ENCODE assay signal across 10 cellular contexts in the genomic region with DNA sequence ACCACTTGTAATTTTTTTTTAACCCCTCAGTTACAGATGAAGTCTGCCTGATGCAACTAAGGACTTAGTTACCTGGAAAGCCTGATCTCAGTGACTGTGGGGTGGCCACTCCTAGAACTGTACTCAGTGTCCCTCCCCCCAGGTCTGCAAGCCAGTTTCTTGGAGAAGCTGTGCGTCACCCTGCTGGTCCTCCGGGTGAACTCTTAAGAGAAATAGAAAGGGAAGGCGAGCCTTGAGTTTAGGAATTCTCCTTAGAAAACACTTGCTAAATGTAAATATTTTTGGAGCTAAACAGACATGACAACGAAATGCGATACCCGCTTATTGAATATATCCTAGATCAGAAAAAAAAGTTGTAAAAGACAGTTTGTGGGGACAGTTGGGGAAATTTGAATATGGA. TPM values are rescaled to one million over a fixed set of nuclear protein-coding genes. Genes with fewer than 3 reads are reported as not detected.
A peak's percentile ranks its signal among the peaks of the same experiment; 100 is the strongest.
DNase-seq lines count a peak whose midpoint lies in the region; ATAC-seq, FAIRE-seq and TF ChIP-seq lines count a peak whose summit lies in the region.
"Had no signal": no experiment of that assay in that cellular context is flagged by ENCODE, and none has a peak within 500 bp of the region (broad histone marks: within the 10 kb centered on the region; RNA-seq: fewer than 3 reads in every experiment).

No MANE protein-coding gene starts in this region.

- peak overlapping the region; percentile 67 for H3K9ac ChIP-seq in astrocyte (ENCODE audit: low read length)

- TF ChIP-seq POLR2A in gastrocnemius medialis (IDR thresholded peaks at IDR 0.05), result no peak
- no peak for TF ChIP-seq POLR2A in GM12891 (IDR thresholded peaks at IDR 0.05; ENCODE audit: low read depth, low read length)

- H3K79me2 ChIP-seq in astrocyte (ENCODE audit: insufficient read depth, low read length), result peaks cover 3% of the 10 kb centered on the region

- H3K4me2 ChIP-seq in astrocyte (ENCODE audit: low read length), result peak overlapping the region; percentile 81

- FAIRE-seq in astrocyte (lab: Jason Lieb, UNC) (no peak), GM12891 (lab: Jason Lieb, UNC) (no peak)

- no peak overlapping the region for H2AFZ ChIP-seq in astrocyte (ENCODE audit: low read depth, low read length)

- H3K9me3 ChIP-seq in astrocyte (ENCODE audit: insufficient read depth, low read depth, low read length) (no peaks in the 10 kb centered on the region), right cardiac atrium (ENCODE audit: control insufficient read depth, low read length) (no peaks in the 10 kb centered on the region), gastrocnemius medialis (no peaks in the 10 kb centered on the region)

- H4K20me1 ChIP-seq in astrocyte (ENCODE audit: insufficient read depth, low read length), result no peaks in the 10 kb centered on the region

- intact Hi-C loops in right cardiac atrium (cut with DNase I) (no loop called here), gastrocnemius medialis (cut with DNase I; ENCODE audit: low total_unique reads) (no loop called here)

- H3K27ac Mint-ChIP-seq in astrocyte (ENCODE audit: unreplicated experiment), result peak overlapping the region; percentile 86

- no peak for TF ChIP-seq CTCF in astrocyte (IDR thresholded peaks at IDR 0.05; ENCODE audit: insufficient read depth, low read depth, low read length)
- no peak for TF ChIP-seq CTCF in gastrocnemius medialis (IDR thresholded peaks at IDR 0.05 in 4 of 5, conservative IDR thresholded peaks at IDR 0.05 in 1 of 5)

- no peaks in the 10 kb centered on the region for H3K27me3 ChIP-seq in astrocyte (ENCODE audit: insufficient read depth, low read length)
- no peaks in the 10 kb centered on the region for H3K27me3 ChIP-seq in right cardiac atrium (ENCODE audit: control insufficient read depth, insufficient read depth)
- no peaks in the 10 kb centered on the region for H3K27me3 ChIP-seq in gastrocnemius medialis

- H3K4me1 ChIP-seq in astrocyte (ENCODE audit: insufficient read depth, low read length) (peaks cover 18% of the 10 kb centered on the region), right cardiac atrium (ENCODE audit: control insufficient read depth, insufficient read depth, low read length) (no peaks in the 10 kb centered on the region), gastrocnemius medialis (peaks cover 0 to 10% of the 10 kb centered on the region in 2 donors)

- H3K36me3 Mint-ChIP-seq in astrocyte (ENCODE audit: low read depth, unreplicated experiment), result peaks cover 4% of the 10 kb centered on the region

- H3K36me3 ChIP-seq in astrocyte (ENCODE audit: insufficient read depth, low read length), result no peaks in the 10 kb centered on the region
- peaks cover 0 to 10% of the 10 kb centered on the region in 2 donors for H3K36me3 ChIP-seq in gastrocnemius medialis

- peak overlapping the region; percentile 79 for H3K4me3 Mint-ChIP-seq in astrocyte (ENCODE audit: unreplicated experiment)

- ATAC-seq in right cardiac atrium (peak; percentile 84 to 91), gastrocnemius medialis (peak in 1 of 2 donors; percentile 68), GM21786 (IDR thresholded peaks at IDR 0.05; ENCODE audit: unreplicated experiment) (no peak)

- peaks cover 26% of the 10 kb centered on the region for H3K4me1 Mint-ChIP-seq in astrocyte (ENCODE audit: low read depth, unreplicated experiment)

- H3K4me3 ChIP-seq in astrocyte (ENCODE audit: insufficient read depth, low read depth, low read length), result peak overlapping the region; percentile 44
- peak overlapping the region; percentile 46 for H3K4me3 ChIP-seq in right cardiac atrium (ENCODE audit: low read length)
- peak overlapping the region in 3 of 4 donors; percentile 20 to 35 (median 35) for H3K4me3 ChIP-seq in gastrocnemius medialis

- DNase-seq in EH (ENCODE audit: low read depth) (peak; percentile 81), astrocyte (ENCODE audit: low read depth) (peak; percentile 77), right cardiac atrium (peak; percentile 54 to 74 (median 63)), gastrocnemius medialis (no peak), GM12891 (ENCODE audit: insufficient read length, low spot score) (no peak), UCSD-AML1 (lab: John Stamatoyannopoulos, UW; ENCODE audit: unreplicated experiment) (no peak), T-helper 1 cell (no peak)
- DNase-seq: activated CD4-positive, alpha-beta T cell treated with anti-CD3 and anti-CD28 coated beads for 1 hour; NCI-H1105 treated with DMSO at 0.1 percent for 48 hours had no signal

- 73% methylated on average over 6 of the region's 6 CpGs for WGBS in right cardiac atrium

- no peaks in the 10 kb centered on the region for H3K27me3 Mint-ChIP-seq in astrocyte (ENCODE audit: low read depth, unreplicated experiment)

- H3K9me3 Mint-ChIP-seq in astrocyte (ENCODE audit: unreplicated experiment), result peaks cover 2% of the 10 kb centered on the region

- H3K27ac ChIP-seq in astrocyte (ENCODE audit: low read depth, low read length) (peak overlapping the region; percentile 52), right cardiac atrium (ENCODE audit: low read length) (no peak overlapping the region), gastrocnemius medialis (peak overlapping the region in 2 of 4 donors; percentile 42 to 47)

- in situ Hi-C loops in gastrocnemius medialis (cut with MboI; ENCODE audit: low sequenced_read_pairs in 4 of 4), result no loop called here

TF ChIP-seq in GM12891, 5 proteins besides CTCF, POLR2A, EP300 and RAD21:
- TF ChIP-seq SPI1 (IDR thresholded peaks at IDR 0.05; ENCODE audit: low read depth, low read length), result no peak
- TF ChIP-seq PAX5 (IDR thresholded peaks at IDR 0.05; ENCODE audit: insufficient read depth, low read length, severe bottlenecking), result no peak
- no peak for TF ChIP-seq POU2F2 (IDR thresholded peaks at IDR 0.05; ENCODE audit: low read depth, low read length)
- TF ChIP-seq POLR2AphosphoS5 (IDR thresholded peaks at IDR 0.05; ENCODE audit: low read depth, low read length), result no peak
- no peak for TF ChIP-seq TAF1 (IDR thresholded peaks at IDR 0.05; ENCODE audit: low read depth, low read length)

RNA-seq across cellular contexts. Expression of a gene that starts 0.7 kb away (rescaled TPM):
- total RNA-seq in astrocyte (14.1 and 14.8 TPM in 2 replicates), right cardiac atrium (1 to 10 TPM; 4.6 to 7.3 (median 6.4) TPM), gastrocnemius medialis (1 to 10 TPM; 1.2 to 3.5 (median 2.9) TPM)
- polyA plus RNA-seq in right cardiac atrium, result 3.0 TPM
- 0.12 TPM for polyA plus RNA-seq in GM12891 (2012; ENCODE audit: low read depth, missing spikeins)

RNA-seq across cellular contexts. Expression of a gene that starts 17.4 kb away (rescaled TPM):
- total RNA-seq in astrocyte (113 and 126 TPM in 2 replicates), right cardiac atrium (100 to 1,000 TPM; 185 to 236 (median 207) TPM), gastrocnemius medialis (100 to 1,000 TPM; 116 to 203 (median 153) TPM)
- 549 TPM for polyA plus RNA-seq in right cardiac atrium
- polyA plus RNA-seq in GM12891 (2012; ENCODE audit: low read depth, missing spikeins), result 281 TPM

RNA-seq across cellular contexts. Expression of a gene that starts 50.9 kb away (rescaled TPM):
- total RNA-seq in astrocyte (20.4 and 21.1 TPM in 2 replicates), right cardiac atrium (10 to 100 TPM; 15.2 to 17.8 (median 16.6) TPM), gastrocnemius medialis (10 to 100 TPM; 27.8 to 44.9 (median 30.2) TPM)
- polyA plus RNA-seq in right cardiac atrium, result 4.1 TPM
- 13.4 TPM for polyA plus RNA-seq in GM12891 (2012; ENCODE audit: low read depth, missing spikeins)

Comparison
In these comparisons a context has a peak if more than half of its experiments do, and no peak if none do; other contexts are left out.
1. DNase-seq: peak in EH (single experiment), astrocyte (single experiment) and right cardiac atrium (3 of 3); none in gastrocnemius medialis (0 of 2), GM12891 (single experiment), UCSD-AML1 (single experiment) and T-helper 1 cell (0 of 5).
2. Peak in every context shown above with its lines, with median percentiles within 50 percentile points of each other: H3K4me3 ChIP-seq.